Comparison of ENCODE assay signal across 7 cellular contexts in the genomic region with DNA sequence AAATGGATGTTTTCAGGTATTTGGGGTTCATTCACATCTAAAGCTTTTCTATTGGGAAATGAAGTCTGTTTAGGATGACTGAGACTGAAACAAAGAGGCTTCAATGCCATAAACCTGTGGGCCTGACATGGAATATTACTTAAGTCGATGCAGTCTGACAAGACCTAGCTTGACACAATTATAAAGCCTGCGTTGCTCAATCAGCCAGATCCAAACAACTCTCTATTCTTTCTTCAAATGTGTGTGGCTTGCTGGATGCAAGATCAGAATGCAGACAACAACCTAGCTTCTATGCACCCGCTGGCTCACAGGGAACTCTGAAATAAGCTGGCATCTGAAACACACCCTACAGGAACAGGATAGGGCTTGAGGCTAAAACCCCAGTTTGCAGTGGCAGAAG. TPM values are rescaled to one million over a fixed set of nuclear protein-coding genes. Genes with fewer than 3 reads are reported as not detected.
DNase-seq lines count a peak whose midpoint lies in the region; ATAC-seq and TF ChIP-seq lines count a peak whose summit lies in the region.

No MANE protein-coding gene starts in this region.

- no peak for ATAC-seq in activated CD8-positive, alpha-beta T cell treated with anti-CD3 and anti-CD28 coated beads for 36 hours
- ATAC-seq in stimulated activated effector memory CD8-positive, alpha-beta T cell treated with anti-CD3 and anti-CD28 coated beads, Interleukin-12 subunit alpha, Interleukin-12 subunit beta, amount 100 ng/mL, for 72 hours, result no peak

- H3K27ac Mint-ChIP-seq in IgD-negative memory B cell, result peak overlapping the region in 2 of 3 donors; percentile 93 to 94
- peak overlapping the region; percentile 99 for H3K27ac Mint-ChIP-seq in activated CD8-positive, alpha-beta T cell treated with anti-CD3 and anti-CD28 coated beads for 36 hours
- peak overlapping the region; percentile 98 for H3K27ac Mint-ChIP-seq in stimulated activated effector memory CD8-positive, alpha-beta T cell treated with anti-CD3 and anti-CD28 coated beads, Interleukin-12 subunit alpha, Interleukin-12 subunit beta, amount 100 ng/mL, for 72 hours

- no peak overlapping the region for H3K4me3 ChIP-seq in fibroblast of pulmonary artery (replicated peaks; ENCODE audit: low read depth, low read length)

- peaks cover 14 to 20% (median 17%) of the 10 kb centered on the region in 3 donors for H3K4me1 Mint-ChIP-seq in IgD-negative memory B cell
- H3K4me1 Mint-ChIP-seq in activated CD8-positive, alpha-beta T cell treated with anti-CD3 and anti-CD28 coated beads for 36 hours (ENCODE audit: low read depth), result peaks cover 51% of the 10 kb centered on the region
- H3K4me1 Mint-ChIP-seq in stimulated activated effector memory CD8-positive, alpha-beta T cell treated with anti-CD3 and anti-CD28 coated beads, Interleukin-12 subunit alpha, Interleukin-12 subunit beta, amount 100 ng/mL, for 72 hours, result peaks cover 41% of the 10 kb centered on the region

- no peak overlapping the region for H3K4me3 Mint-ChIP-seq in IgD-negative memory B cell
- peak overlapping the region; percentile 74 for H3K4me3 Mint-ChIP-seq in activated CD8-positive, alpha-beta T cell treated with anti-CD3 and anti-CD28 coated beads for 36 hours
- H3K4me3 Mint-ChIP-seq in stimulated activated effector memory CD8-positive, alpha-beta T cell treated with anti-CD3 and anti-CD28 coated beads, Interleukin-12 subunit alpha, Interleukin-12 subunit beta, amount 100 ng/mL, for 72 hours, result peak overlapping the region; percentile 76

- H3K27me3 Mint-ChIP-seq in IgD-negative memory B cell, result no peaks in the 10 kb centered on the region
- no peaks in the 10 kb centered on the region for H3K27me3 Mint-ChIP-seq in activated CD8-positive, alpha-beta T cell treated with anti-CD3 and anti-CD28 coated beads for 36 hours

- CTCF ChIA-PET in activated CD8-positive, alpha-beta T cell treated with anti-CD3 and anti-CD28 coated beads for 36 hours (lab: Charles Lee), result interaction anchor here (0.7 to 3.6 kb wide), 10 partner anchors 12 to 102 kb away, joined by 3 to 33 read pairs (median 4); a partner anchor contains a TSS

- peaks cover 3% of the 10 kb centered on the region for H3K36me3 Mint-ChIP-seq in IgD-negative memory B cell
- H3K36me3 Mint-ChIP-seq in activated CD8-positive, alpha-beta T cell treated with anti-CD3 and anti-CD28 coated beads for 36 hours (ENCODE audit: low read depth), result peaks cover 1% of the 10 kb centered on the region
- H3K36me3 Mint-ChIP-seq in stimulated activated effector memory CD8-positive, alpha-beta T cell treated with anti-CD3 and anti-CD28 coated beads, Interleukin-12 subunit alpha, Interleukin-12 subunit beta, amount 100 ng/mL, for 72 hours, result peaks cover 37% of the 10 kb centered on the region

- no peak for DNase-seq in activated CD8-positive, alpha-beta T cell treated with anti-CD3 and anti-CD28 coated beads for 36 hours
- DNase-seq in fibroblast of pulmonary artery (ENCODE audit: low read depth) (peak; percentile 6), islet precursor cell (no peak)
- DNase-seq in stimulated activated effector memory CD8-positive, alpha-beta T cell treated with anti-CD3 and anti-CD28 coated beads, Interleukin-12 subunit alpha, Interleukin-12 subunit beta, amount 100 ng/mL, for 72 hours (ENCODE audit: low spot score in 2 of 2), result no peak
- no peak for DNase-seq in stimulated activated CD4-positive, alpha-beta T cell treated with anti-CD3 and anti-CD28 coated beads, Interleukin-4, amount 100 ng/mL, for 24 hours
- DNase-seq in activated CD4-positive, CD25-positive, alpha-beta regulatory T cell treated with anti-CD3 and anti-CD28 coated beads, Interleukin-2, amount 50 U/mL, for 72 hours, result no peak

- POLR2A ChIA-PET in activated CD8-positive, alpha-beta T cell treated with anti-CD3 and anti-CD28 coated beads for 36 hours (lab: Charles Lee), result interaction anchor here (0.6 to 2.6 kb wide), 15 partner anchors 8 to 66 kb away, joined by 3 to 16 read pairs (median 5); a partner anchor contains a TSS

- no peaks in the 10 kb centered on the region for H3K9me3 Mint-ChIP-seq in IgD-negative memory B cell
- H3K9me3 Mint-ChIP-seq in activated CD8-positive, alpha-beta T cell treated with anti-CD3 and anti-CD28 coated beads for 36 hours, result no peaks in the 10 kb centered on the region
- H3K9me3 Mint-ChIP-seq in stimulated activated effector memory CD8-positive, alpha-beta T cell treated with anti-CD3 and anti-CD28 coated beads, Interleukin-12 subunit alpha, Interleukin-12 subunit beta, amount 100 ng/mL, for 72 hours, result no peaks in the 10 kb centered on the region

- intact Hi-C loops in activated CD8-positive, alpha-beta T cell treated with anti-CD3 and anti-CD28 coated beads for 36 hours (cut with micrococcal nuclease), result no loop called here

- TF ChIP-seq CTCF in activated CD8-positive, alpha-beta T cell treated with anti-CD3 and anti-CD28 coated beads for 36 hours (IDR thresholded peaks at IDR 0.05), result no peak
- no peak for TF ChIP-seq CTCF in fibroblast of pulmonary artery (IDR thresholded peaks at IDR 0.05; ENCODE audit: low read length, missing control alignments)

RNA-seq across cellular contexts. Expression of a gene that starts 40.0 kb away (rescaled TPM):
- polyA plus RNA-seq in IgD-negative memory B cell, result 28.9 TPM
- 10 to 100 TPM; 11.3 to 12.0 TPM for total RNA-seq in activated CD8-positive, alpha-beta T cell treated with anti-CD3 and anti-CD28 coated beads for 36 hours

RNA-seq across cellular contexts. Expression of a gene that starts 43.2 kb away (rescaled TPM):
- 15.2 TPM for polyA plus RNA-seq in IgD-negative memory B cell
- 10 to 100 TPM; 44.1 to 50.4 TPM for total RNA-seq in activated CD8-positive, alpha-beta T cell treated with anti-CD3 and anti-CD28 coated beads for 36 hours

Comparison
In these comparisons a context has a peak if more than half of its experiments do, and no peak if none do; other contexts are left out.
1. H3K4me3 Mint-ChIP-seq: peak in activated CD8-positive, alpha-beta T cell treated with anti-CD3 and anti-CD28 coated beads for 36 hours (single experiment) and stimulated activated effector memory CD8-positive, alpha-beta T cell treated with anti-CD3 and anti-CD28 coated beads, Interleukin-12 subunit alpha, Interleukin-12 subunit beta, amount 100 ng/mL, for 72 hours (single experiment); none in IgD-negative memory B cell (0 of 4).
2. Peak in every context shown above with its lines, with median percentiles within 50 percentile points of each other: H3K27ac Mint-ChIP-seq.